In the genomic region with DNA sequence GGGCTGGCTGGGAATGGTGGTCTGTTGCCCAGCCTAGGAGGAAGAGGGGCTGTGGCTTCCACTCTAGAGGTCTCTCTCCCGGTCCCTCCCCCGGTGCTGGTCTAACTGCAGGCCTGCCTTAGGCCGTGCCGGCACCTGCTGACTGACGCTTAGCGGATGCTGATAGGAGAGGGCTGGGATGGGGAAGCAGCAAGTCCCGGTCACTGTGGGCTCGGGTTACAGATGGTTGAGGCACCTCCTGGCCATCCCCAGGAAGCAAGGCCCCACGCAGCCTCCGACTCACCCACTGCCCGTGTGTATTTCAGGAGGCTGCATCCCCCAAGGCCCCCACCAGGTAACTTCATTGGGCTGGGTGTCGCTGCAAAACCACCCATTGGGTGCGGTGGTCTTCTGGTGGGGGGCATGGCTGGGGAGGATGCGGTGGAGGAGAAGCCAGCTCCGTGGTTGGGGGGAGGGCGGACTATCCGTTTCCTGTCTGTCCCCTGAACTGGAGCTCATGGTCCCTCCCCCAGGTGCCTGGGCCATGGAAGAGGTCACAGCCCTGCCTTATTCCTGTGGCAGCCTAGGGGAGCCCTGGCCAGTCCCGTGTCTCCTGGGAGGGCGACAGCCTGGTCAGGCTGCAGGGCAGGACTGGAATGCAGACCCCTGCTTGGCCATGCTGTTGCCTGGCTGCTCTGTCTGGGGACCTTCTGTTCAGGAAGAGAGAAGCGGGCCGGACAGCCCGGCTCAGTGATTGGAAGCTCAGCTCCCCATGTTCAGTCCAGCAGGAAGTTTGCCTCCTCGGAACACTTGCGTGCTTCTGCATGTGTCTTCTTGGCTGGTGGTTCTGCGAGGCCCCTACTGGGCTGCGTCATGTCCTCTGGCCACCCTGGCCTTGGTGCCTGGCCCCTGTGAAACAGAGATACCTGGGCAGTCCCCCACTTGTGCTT, we compare ENCODE assay signal across 1 cellular context.
TF ChIP-seq lines count a peak whose summit lies in the region.

No MANE protein-coding gene starts in this region.

TF ChIP-seq in GM12878, 131 proteins besides CTCF, POLR2A, EP300 and RAD21 (continued from another document):
- TF ChIP-seq YY1 (IDR thresholded peaks at IDR 0.05; ENCODE audit: low read depth, low read length) = no peak
- no peak for TF ChIP-seq STAT3 (IDR thresholded peaks at IDR 0.05; ENCODE audit: low read depth, low read length)
- TF ChIP-seq RBBP5 (conservative IDR thresholded peaks at IDR 0.05) = no peak
- no peak for TF ChIP-seq ZSCAN29 (IDR thresholded peaks at IDR 0.05)
- no peak for TF ChIP-seq LARP7 (IDR thresholded peaks at IDR 0.05)
